Comparison of ENCODE assay signal across 17 cellular contexts in genomic region chr6:138970159-138970558, GRCh38. TPM values are rescaled to one million over a fixed set of nuclear protein-coding genes. Genes with fewer than 3 reads are reported as not detected.
A peak's percentile ranks its signal among the peaks of the same experiment; 100 is the strongest.
DNase-seq lines count a peak whose midpoint lies in the region; FAIRE-seq and TF ChIP-seq lines count a peak whose summit lies in the region.
"Had no signal": no experiment of that assay in that cellular context is flagged by ENCODE, and none has a peak within 500 bp of the region (broad histone marks: within the 10 kb centered on the region; RNA-seq: fewer than 3 reads in every experiment).

No MANE protein-coding gene starts in this region.

- H3K9ac ChIP-seq in astrocyte (ENCODE audit: low read length) (no peak overlapping the region), keratinocyte (ENCODE audit: control insufficient read depth, extremely low read depth, insufficient read depth, low read length) (peak overlapping the region; percentile 72)

- intact Hi-C loops in MCF 10A (cut with micrococcal nuclease) (no loop called here), breast epithelium (cut with DNase I; ENCODE audit: low total_unique reads) (no loop called here), testis (cut with DNase I; ENCODE audit: low total_unique reads) (no loop called here), posterior cingulate gyrus (cut with DNase I) (no loop called here)

- H3K36me3 ChIP-seq in breast epithelium: no peaks in the 10 kb centered on the region
- H3K36me3 ChIP-seq in astrocyte (ENCODE audit: insufficient read depth, low read length): no peaks in the 10 kb centered on the region
- no peaks in the 10 kb centered on the region for H3K36me3 ChIP-seq in keratinocyte (ENCODE audit: control insufficient read depth in 2 of 2, extremely low read depth in 1 of 2, insufficient read depth in 2 of 2, low read length in 2 of 2)
- no peaks in the 10 kb centered on the region for H3K36me3 ChIP-seq in testis (ENCODE audit: low read depth, missing control alignments)
- H3K36me3 ChIP-seq: upper lobe of left lung had no signal

- H3K27me3 ChIP-seq in breast epithelium (no peaks in the 10 kb centered on the region), astrocyte (ENCODE audit: insufficient read depth, low read length) (no peaks in the 10 kb centered on the region), keratinocyte (ENCODE audit: control insufficient read depth, extremely low read depth, insufficient read depth, low read length) (no peaks in the 10 kb centered on the region), testis (no peaks in the 10 kb centered on the region)
- H3K27me3 ChIP-seq: upper lobe of left lung had no signal

- dilution Hi-C loops in keratinocyte (cut with MboI; ENCODE audit: extremely low pct_ligation_motif_present, low sequenced_read_pairs): no loop called here

- no peak overlapping the region for H3K27ac ChIP-seq in breast epithelium
- peak overlapping the region; percentile 89 for H3K27ac ChIP-seq in astrocyte (ENCODE audit: low read depth, low read length)
- peak overlapping the region; percentile 91 for H3K27ac ChIP-seq in keratinocyte (ENCODE audit: control insufficient read depth, insufficient read depth, low read length)
- peak overlapping the region; percentile 20 to 60 for H3K27ac ChIP-seq in testis
- H3K27ac ChIP-seq: psoas muscle had no signal

- H3K4me3 ChIP-seq in breast epithelium: no peak overlapping the region
- H3K4me3 ChIP-seq in astrocyte (ENCODE audit: insufficient read depth, low read depth, low read length): no peak overlapping the region
- no peak overlapping the region for H3K4me3 ChIP-seq in keratinocyte (ENCODE audit: control insufficient read depth in 2 of 3, extremely low read depth in 1 of 3, insufficient read depth in 2 of 3, low read depth in 1 of 3, low read length in 3 of 3)
- H3K4me3 ChIP-seq in testis: no peak overlapping the region
- H3K4me3 ChIP-seq: psoas muscle, upper lobe of left lung had no signal

- 57 to 66% methylated on average over 3 of the region's 3 CpGs for WGBS in testis, 2 donors

- CTCF ChIA-PET in MCF 10A (lab: Yijun Ruan, JAX): interaction anchor here (0.6 to 5.1 kb wide), 5 partner anchors 12 to 315 kb away, joined by 3 to 27 read pairs (median 4); partner anchors contain the start of gene REPS1

- no peaks in the 10 kb centered on the region for H3K9me3 ChIP-seq in breast epithelium
- no peaks in the 10 kb centered on the region for H3K9me3 ChIP-seq in astrocyte (ENCODE audit: insufficient read depth, low read depth, low read length)
- no peaks in the 10 kb centered on the region for H3K9me3 ChIP-seq in keratinocyte (ENCODE audit: control insufficient read depth, low read depth, low read length)
- H3K9me3 ChIP-seq in testis: no peaks in the 10 kb centered on the region
- H3K9me3 ChIP-seq: psoas muscle, upper lobe of left lung had no signal

- peaks cover 0 to 7% of the 10 kb centered on the region in 2 donors for H3K4me1 ChIP-seq in breast epithelium
- H3K4me1 ChIP-seq in astrocyte (ENCODE audit: insufficient read depth, low read length): peaks cover 43% of the 10 kb centered on the region
- H3K4me1 ChIP-seq in keratinocyte (ENCODE audit: control insufficient read depth, extremely low read depth, insufficient read depth, low read length): peaks cover 54% of the 10 kb centered on the region
- H3K4me1 ChIP-seq in testis: peaks cover 50% of the 10 kb centered on the region

- BruUV-seq in MCF 10A (replicated peaks; lab: Mats Ljungman, UMichigan): no TSS peak

- peaks cover 6% of the 10 kb centered on the region for H4K20me1 ChIP-seq in astrocyte (ENCODE audit: insufficient read depth, low read length)
- H4K20me1 ChIP-seq in keratinocyte (ENCODE audit: control insufficient read depth, extremely low read depth, insufficient read depth, low read length): no peaks in the 10 kb centered on the region

- no peaks in the 10 kb centered on the region for H3K36me3 Mint-ChIP-seq in MCF 10A (ENCODE audit: insufficient read depth, unreplicated experiment)
- H3K36me3 Mint-ChIP-seq in astrocyte (ENCODE audit: low read depth, unreplicated experiment): peaks cover 3% of the 10 kb centered on the region

- peaks cover 46% of the 10 kb centered on the region for H3K4me1 Mint-ChIP-seq in MCF 10A (ENCODE audit: insufficient read depth, unreplicated experiment)
- peaks cover 40% of the 10 kb centered on the region for H3K4me1 Mint-ChIP-seq in astrocyte (ENCODE audit: low read depth, unreplicated experiment)

- no peak for FAIRE-seq in astrocyte (lab: Jason Lieb, UNC)
- no peak for FAIRE-seq in keratinocyte (lab: Jason Lieb, UNC)
- FAIRE-seq: G401.6 had no signal

- TF ChIP-seq POLR2A in breast epithelium (IDR thresholded peaks at IDR 0.05): no peak
- no peak for TF ChIP-seq POLR2A in testis (IDR thresholded peaks at IDR 0.05)

- no peak overlapping the region for H3K4me3 Mint-ChIP-seq in MCF 10A (ENCODE audit: unreplicated experiment)
- H3K4me3 Mint-ChIP-seq in astrocyte (ENCODE audit: unreplicated experiment): no peak overlapping the region
- H3K4me3 Mint-ChIP-seq: activated CD8-positive, alpha-beta T cell treated with anti-CD3 and anti-CD28 coated beads, Interleukin-2, amount 10 ng/mL, durations not matched to agents 7 days and 5 days had no signal

- H3K27me3 Mint-ChIP-seq in MCF 10A (ENCODE audit: insufficient read depth, unreplicated experiment) (no peaks in the 10 kb centered on the region), astrocyte (ENCODE audit: low read depth, unreplicated experiment) (no peaks in the 10 kb centered on the region)

- no peak overlapping the region for H2AFZ ChIP-seq in astrocyte (ENCODE audit: low read depth, low read length)
- H2AFZ ChIP-seq in keratinocyte (ENCODE audit: control insufficient read depth, low read length): no peak overlapping the region

- H3K9me1 ChIP-seq in keratinocyte (ENCODE audit: control insufficient read depth, extremely low read depth, insufficient read depth, low read length): peaks cover 2% of the 10 kb centered on the region

- H3K79me2 ChIP-seq in astrocyte (ENCODE audit: insufficient read depth, low read length) (peaks cover 88% of the 10 kb centered on the region), keratinocyte (ENCODE audit: control insufficient read depth, insufficient read depth, low read length) (peaks cover 83% of the 10 kb centered on the region)

- no peak for TF ChIP-seq CTCF in MCF 10A (IDR thresholded peaks at IDR 0.05; ENCODE audit: unreplicated experiment)
- no peak for TF ChIP-seq CTCF in breast epithelium (IDR thresholded peaks at IDR 0.05)
- no peak for TF ChIP-seq CTCF in astrocyte (IDR thresholded peaks at IDR 0.05; ENCODE audit: insufficient read depth, low read depth, low read length)
- no peak for TF ChIP-seq CTCF in keratinocyte (optimal IDR thresholded peaks at IDR 0.05 in 1 of 3, IDR thresholded peaks at IDR 0.05 in 1 of 3, conservative IDR thresholded peaks at IDR 0.05 in 1 of 3; ENCODE audit: extremely low read depth in 1 of 3, insufficient read depth in 2 of 3, low read length in 3 of 3)
- no peak for TF ChIP-seq CTCF in testis (IDR thresholded peaks at IDR 0.05)

- H3K9me3 Mint-ChIP-seq in MCF 10A (ENCODE audit: unreplicated experiment) (no peaks in the 10 kb centered on the region), astrocyte (ENCODE audit: unreplicated experiment) (no peaks in the 10 kb centered on the region)

- DNase-seq in MCF 10A (ENCODE audit: unreplicated experiment) (no peak), breast epithelium (ENCODE audit: low spot score in 2 of 2) (no peak), astrocyte (ENCODE audit: low read depth) (no peak), keratinocyte (ENCODE audit: low read depth, low spot score) (no peak), testis (no peak), OCI-M2 (lab: John Stamatoyannopoulos, UW; ENCODE audit: unreplicated experiment) (no peak), posterior cingulate gyrus (no peak), AG08395 (ENCODE audit: low spot score) (no peak)
- DNase-seq: ACHN; activated CD8-positive, alpha-beta T cell treated with anti-CD3 and anti-CD28 coated beads, Interleukin-2, amount 10 ng/mL, durations not matched to agents 7 days and 5 days; islet precursor cell; NCI-H2107; NK-92 treated with Interleukin-12 subunit alpha and Interleukin-12 subunit beta, amount 100 ng/mL, for 24 hours; psoas muscle; stimulated activated CD4-positive, alpha-beta T cell treated with anti-CD3 and anti-CD28 coated beads, Interleukin-1b, Interleukin-23, amount 100 ng/mL, for 48 hours; upper lobe of left lung had no signal

- POLR2A ChIA-PET in MCF 10A (lab: Yijun Ruan, JAX): interaction anchor here (0.6 to 6.6 kb wide), 7 partner anchors 10 to 59 kb away, joined by 3 to 57 read pairs (median 4); partner anchors contain the start of gene REPS1

- H3K4me2 ChIP-seq in astrocyte (ENCODE audit: low read length) (peak overlapping the region; percentile 72), keratinocyte (ENCODE audit: control insufficient read depth, extremely low read depth, insufficient read depth, low read depth, low read length) (peak overlapping the region; percentile 81)

- peak overlapping the region; percentile 79 for H3K27ac Mint-ChIP-seq in MCF 10A (ENCODE audit: low read depth, unreplicated experiment)
- H3K27ac Mint-ChIP-seq in astrocyte (ENCODE audit: unreplicated experiment): no peak overlapping the region
- H3K27ac Mint-ChIP-seq: activated CD8-positive, alpha-beta T cell treated with anti-CD3 and anti-CD28 coated beads, Interleukin-2, amount 10 ng/mL, durations not matched to agents 7 days and 5 days had no signal

RNA-seq across cellular contexts. Expression of gene REPS1, which starts 17.9 kb away (rescaled TPM):
- total RNA-seq in MCF 10A (2022) (54.8 and 65.3 TPM in 2 replicates), breast epithelium (10 to 100 TPM; 40.5 to 79.9 (median 66.5) TPM), astrocyte (31.7 and 39.1 TPM in 2 replicates), testis (100 to 1,000 TPM; 160 to 170 TPM)
- polyA plus RNA-seq in keratinocyte (42.9 to 61.3 TPM (median 55.0 TPM) in 3 replicates), testis (ENCODE audit: insufficient read depth, low read depth, low replicate concordance) (82.0 TPM)
- 66.3 TPM for polyA plus RNA-seq in keratinocyte (2011; ENCODE audit: low read depth)
- polyA plus RNA-seq in keratinocyte (2011; cell fraction: cytosol; rRNA removed): 36.5 and 64.8 TPM in 2 replicates
- polyA plus RNA-seq in keratinocyte (2011; cell fraction: nucleus; rRNA removed): 56.1 and 60.5 TPM in 2 replicates
- 35.5 and 49.1 TPM in 2 replicates for polyA plus RNA-seq in keratinocyte (2012; ENCODE audit: low replicate concordance)
- polyA minus RNA-seq in keratinocyte: 35.4 to 79.6 TPM (median 63.7 TPM) in 3 replicates
- polyA minus RNA-seq in keratinocyte (2011; cell fraction: cytosol; rRNA and poly(A)+ RNA removed): 42.8 TPM
- 42.2 and 78.7 TPM in 2 replicates for polyA minus RNA-seq in keratinocyte (2011; cell fraction: nucleus; rRNA and poly(A)+ RNA removed)

RNA-seq across cellular contexts. Expression of gene ABRACL, which starts 58.4 kb away (rescaled TPM):
- total RNA-seq in MCF 10A (2022): 24.0 and 36.8 TPM in 2 replicates
- total RNA-seq in breast epithelium: 10 to 100 TPM; 10.9 to 26.9 (median 17.4) TPM
- 46.6 and 66.0 TPM in 2 replicates for total RNA-seq in astrocyte
- polyA plus RNA-seq in keratinocyte: 56.1 to 120 TPM (median 119 TPM) in 3 replicates
- polyA plus RNA-seq in keratinocyte (2011; ENCODE audit: low read depth): 59.8 TPM
- polyA plus RNA-seq in keratinocyte (2011; cell fraction: cytosol; rRNA removed): 109 and 128 TPM in 2 replicates
- polyA plus RNA-seq in keratinocyte (2011; cell fraction: nucleus; rRNA removed): 45.3 and 66.7 TPM in 2 replicates
- polyA plus RNA-seq in keratinocyte (2012; ENCODE audit: low replicate concordance): 86.8 and 108 TPM in 2 replicates
- polyA minus RNA-seq in keratinocyte: 3.4 to 30.3 TPM (median 17.3 TPM) in 3 replicates
- 31.1 TPM for polyA minus RNA-seq in keratinocyte (2011; cell fraction: cytosol; rRNA and poly(A)+ RNA removed)
- 11.5 and 13.3 TPM in 2 replicates for polyA minus RNA-seq in keratinocyte (2011; cell fraction: nucleus; rRNA and poly(A)+ RNA removed)
- total RNA-seq in testis: 10 to 100 TPM; 43.5 to 60.3 TPM
- 59.5 TPM for polyA plus RNA-seq in testis (ENCODE audit: insufficient read depth, low read depth, low replicate concordance)

Comparison
In these comparisons a context has a peak if more than half of its experiments do, and no peak if none do; other contexts are left out.
1. H3K27ac ChIP-seq: peak in astrocyte (single experiment), keratinocyte (single experiment) and testis (2 of 2); none in breast epithelium (0 of 2).